ENCODE assay signal across 8 cellular contexts in the genomic region with DNA sequence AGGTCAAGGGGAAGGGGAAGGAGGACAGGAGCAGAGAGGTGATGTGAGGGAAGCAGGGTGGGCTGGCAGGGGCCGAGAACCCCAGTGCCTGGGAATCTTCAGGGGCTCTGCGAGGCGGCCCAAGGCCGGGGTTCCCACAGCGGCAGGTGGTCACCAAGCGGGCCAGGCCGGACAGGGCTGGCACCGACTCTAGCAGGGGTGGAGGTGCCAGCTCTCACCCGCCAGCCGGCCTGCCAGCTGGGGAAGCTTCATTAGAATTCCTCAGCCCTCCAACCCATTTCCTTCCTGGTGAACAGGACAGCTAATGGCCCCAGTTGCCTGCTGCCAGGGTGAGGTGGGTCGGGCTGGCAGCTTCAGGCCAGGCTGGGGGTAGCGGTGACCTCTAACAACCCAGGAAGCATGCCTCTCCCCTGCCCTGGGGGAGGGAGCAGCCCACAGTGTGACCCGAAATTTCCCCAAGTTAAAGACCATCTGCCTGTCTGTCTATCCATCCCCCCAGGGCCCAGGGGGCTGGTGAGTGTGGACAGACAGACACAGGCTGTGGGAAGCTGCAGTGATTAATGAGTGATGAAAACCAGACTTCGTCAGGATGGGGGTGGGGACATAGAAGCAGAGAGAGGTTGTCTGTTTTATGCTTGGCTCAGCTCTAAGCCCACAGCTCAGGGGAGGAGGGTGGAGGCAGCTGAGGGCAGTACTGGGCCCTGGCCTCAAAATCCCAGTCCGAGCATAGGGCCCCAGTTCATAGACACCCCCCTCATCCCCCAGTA.
DNase-seq lines count a peak whose midpoint lies in the region; ATAC-seq and TF ChIP-seq lines count a peak whose summit lies in the region.

No MANE protein-coding gene starts in this region.

- no peak overlapping the region for H3K4me3 ChIP-seq in lung
- H3K4me3 ChIP-seq in testis = no peak overlapping the region
- no peak overlapping the region for H3K4me3 ChIP-seq in Caco-2 (ENCODE audit: low read depth, low read length)

- BruUV-seq in Caco-2 (replicated peaks; lab: Mats Ljungman, UMichigan) = no TSS peak

- no peaks in the 10 kb centered on the region for H3K27me3 Mint-ChIP-seq in activated CD4-positive, alpha-beta T cell treated with anti-CD3 and anti-CD28 coated beads for 36 hours
- no peaks in the 10 kb centered on the region for H3K27me3 Mint-ChIP-seq in Caco-2 (ENCODE audit: insufficient read depth, unreplicated experiment)

- intact Hi-C loops in testis (cut with DNase I; ENCODE audit: low total_unique reads) (no loop called here), Caco-2 (cut with micrococcal nuclease; ENCODE audit: unreplicated experiment) (no loop called here)
- intact Hi-C loops in activated CD4-positive, alpha-beta T cell treated with anti-CD3 and anti-CD28 coated beads for 36 hours (cut with DNase I, micrococcal nuclease) = no loop called here

- H3K27ac ChIP-seq in lung (ENCODE audit: low read depth in 1 of 2, low read length in 1 of 2) (peak overlapping the region; percentile 75 to 80), testis (peak overlapping the region; percentile 22 to 93)

- peaks cover 6% of the 10 kb centered on the region for H3K4me1 Mint-ChIP-seq in activated CD4-positive, alpha-beta T cell treated with anti-CD3 and anti-CD28 coated beads for 36 hours
- H3K4me1 Mint-ChIP-seq in Caco-2 (ENCODE audit: low read depth, unreplicated experiment) = peaks cover 36% of the 10 kb centered on the region

- H3K27me3 ChIP-seq in lung (ENCODE audit: control insufficient read depth, insufficient read depth) = no peaks in the 10 kb centered on the region
- H3K27me3 ChIP-seq in testis = no peaks in the 10 kb centered on the region
- H3K27me3 ChIP-seq in Caco-2 (replicated peaks; ENCODE audit: control insufficient read depth, insufficient read depth, low read length) = no peaks in the 10 kb centered on the region

- peaks cover 0 to 3% of the 10 kb centered on the region in 2 donors for H3K9me3 ChIP-seq in lung (ENCODE audit: control insufficient read depth in 2 of 2, insufficient read depth in 1 of 2, low read length in 1 of 2)
- H3K9me3 ChIP-seq in testis = no peaks in the 10 kb centered on the region
- H3K9me3 ChIP-seq in Caco-2 = no peaks in the 10 kb centered on the region

- H3K9me3 Mint-ChIP-seq in activated CD4-positive, alpha-beta T cell treated with anti-CD3 and anti-CD28 coated beads for 36 hours (ENCODE audit: low read depth) = no peaks in the 10 kb centered on the region
- no peaks in the 10 kb centered on the region for H3K9me3 Mint-ChIP-seq in Caco-2 (ENCODE audit: unreplicated experiment)

- H3K36me3 Mint-ChIP-seq in activated CD4-positive, alpha-beta T cell treated with anti-CD3 and anti-CD28 coated beads for 36 hours (ENCODE audit: low read depth) = no peaks in the 10 kb centered on the region
- peaks cover 2% of the 10 kb centered on the region for H3K36me3 Mint-ChIP-seq in Caco-2 (ENCODE audit: insufficient read depth, unreplicated experiment)

- peaks cover 0 to 34% of the 10 kb centered on the region in 2 donors for H3K4me1 ChIP-seq in lung (ENCODE audit: control insufficient read depth in 2 of 2, insufficient read depth in 2 of 2, low read length in 2 of 2)
- H3K4me1 ChIP-seq in testis = peaks cover 54% of the 10 kb centered on the region
- H3K4me1 ChIP-seq in Caco-2 = peaks cover 41% of the 10 kb centered on the region

- POLR2A ChIA-PET in activated CD4-positive, alpha-beta T cell treated with anti-CD3 and anti-CD28 coated beads for 36 hours (lab: Charles Lee) = no interaction called here
- POLR2A ChIA-PET in Caco-2 (lab: Charles Lee) = no interaction called here

- no peak for TF ChIP-seq POLR2A in testis (IDR thresholded peaks at IDR 0.05)

- TF ChIP-seq CTCF in lung (IDR thresholded peaks at IDR 0.05; ENCODE audit: control extremely low read depth, extremely low read depth) (no peak), testis (IDR thresholded peaks at IDR 0.05) (no peak), Caco-2 (IDR thresholded peaks at IDR 0.05; ENCODE audit: insufficient read depth in 1 of 2, low read depth in 1 of 2, low read length in 1 of 2, severe bottlenecking in 1 of 2, unreplicated experiment in 1 of 2) (no peak)

- no peak overlapping the region for H3K4me3 Mint-ChIP-seq in activated CD4-positive, alpha-beta T cell treated with anti-CD3 and anti-CD28 coated beads for 36 hours
- no peak overlapping the region for H3K4me3 Mint-ChIP-seq in Caco-2 (ENCODE audit: unreplicated experiment)

- 61 to 67% methylated on average over 15 of the region's 15 CpGs for WGBS in lung, 2 donors
- WGBS in testis, 2 donors = 79 to 80% methylated on average over 14 to 15 of the region's 15 CpGs

- H3K36me3 ChIP-seq in lung (ENCODE audit: control insufficient read depth in 2 of 2, insufficient read depth in 2 of 2, low read length in 2 of 2) (no peaks in the 10 kb centered on the region), testis (ENCODE audit: low read depth, missing control alignments) (no peaks in the 10 kb centered on the region), Caco-2 (ENCODE audit: control insufficient read depth, insufficient read depth, low read length) (no peaks in the 10 kb centered on the region)

- no peak overlapping the region for H3K27ac Mint-ChIP-seq in activated CD4-positive, alpha-beta T cell treated with anti-CD3 and anti-CD28 coated beads for 36 hours
- H3K27ac Mint-ChIP-seq in Caco-2 (ENCODE audit: unreplicated experiment) = no peak overlapping the region

- CTCF ChIA-PET in activated CD4-positive, alpha-beta T cell treated with anti-CD3 and anti-CD28 coated beads for 36 hours (lab: Charles Lee) = interaction anchor here (0.7 to 0.9 kb wide), 2 partner anchors 15 to 147 kb away, joined by 3 read pairs; no protein-coding TSS in a partner anchor
- CTCF ChIA-PET in Caco-2 (lab: Charles Lee) = interaction anchor here (0.5 kb wide), 1 partner anchor 483 kb away, joined by 3 read pairs; no protein-coding TSS in a partner anchor

- ATAC-seq in lung (ENCODE audit: insufficient read depth, low FRiP score) (no peak), GM18870 (IDR thresholded peaks at IDR 0.05; ENCODE audit: unreplicated experiment) (no peak)
- no peak for ATAC-seq in activated CD4-positive, alpha-beta T cell treated with anti-CD3 and anti-CD28 coated beads for 36 hours

- DNase-seq in NCI-H82 treated with DMSO at 0.1 percent for 48 hours (lab: John Stamatoyannopoulos, UW; ENCODE audit: unreplicated experiment) (peak; percentile 13), dermis microvascular lymphatic vessel endothelial cell (ENCODE audit: low read depth in 2 of 2) (peak; percentile 59 to 88), lung (ENCODE audit: low spot score) (peak; percentile 47), testis (peak; percentile 32), Caco-2 (no peak), DMS153 treated with DMSO at 0.1 percent for 48 hours (lab: John Stamatoyannopoulos, UW; ENCODE audit: unreplicated experiment) (no peak)
- no peak for DNase-seq in activated CD4-positive, alpha-beta T cell treated with anti-CD3 and anti-CD28 coated beads for 36 hours

Comparison
In these comparisons a context has a peak if more than half of its experiments do, and no peak if none do; other contexts are left out.
1. DNase-seq: peak in NCI-H82 treated with DMSO at 0.1 percent for 48 hours (single experiment), dermis microvascular lymphatic vessel endothelial cell (2 of 2), lung (single experiment) and testis (single experiment); none in activated CD4-positive, alpha-beta T cell treated with anti-CD3 and anti-CD28 coated beads for 36 hours (single experiment), Caco-2 (0 of 2) and DMS153 treated with DMSO at 0.1 percent for 48 hours (single experiment).